Comparison of ENCODE assay signal across 24 cellular contexts in genomic region chr15:74763416-74763815, GRCh38. TPM values are rescaled to one million over a fixed set of nuclear protein-coding genes. Genes with fewer than 3 reads are reported as not detected.
DNase-seq lines count a peak whose midpoint lies in the region; ATAC-seq and TF ChIP-seq lines count a peak whose summit lies in the region.
"Had no signal": no experiment of that assay in that cellular context is flagged by ENCODE, and none has a peak within 500 bp of the region (broad histone marks: within the 10 kb centered on the region; RNA-seq: fewer than 3 reads in every experiment).

No MANE protein-coding gene starts in this region.

- intact Hi-C loops in mucosa of descending colon (cut with DNase I, micrococcal nuclease) = loop anchor here in 1 of 2 donors (10.0 kb wide), 1 partner anchor 389 kb away; no protein-coding TSS in a partner anchor

- no peaks in the 10 kb centered on the region for H3K9me3 ChIP-seq in endodermal cell (ENCODE audit: control insufficient read depth, low read length)
- H3K9me3 ChIP-seq in mucosa of descending colon = no peaks in the 10 kb centered on the region
- H3K9me3 ChIP-seq: gastroesophageal sphincter, prostate gland, transverse colon had no signal

- H3K4me1 ChIP-seq in endodermal cell (ENCODE audit: control insufficient read depth, insufficient read depth, low read length) (no peaks in the 10 kb centered on the region), mucosa of descending colon (ENCODE audit: low read depth) (no peaks in the 10 kb centered on the region)
- H3K4me1 ChIP-seq: prostate gland, transverse colon had no signal

- DNase-seq in DMS79 treated with DMSO at 0.1 percent for 48 hours (lab: John Stamatoyannopoulos, UW) (peak; percentile 25), NCI-H345 treated with DMSO at 0.1 percent for 48 hours (lab: John Stamatoyannopoulos, UW; ENCODE audit: unreplicated experiment) (peak; percentile 63), endodermal cell (peak; percentile 50), mucosa of descending colon (peak in 2 of 3 donors; percentile 23 to 54), nucleus accumbens (lab: John Stamatoyannopoulos, UW) (no peak), DMS114 treated with DMSO at 0.1 percent for 48 hours (lab: John Stamatoyannopoulos, UW; ENCODE audit: unreplicated experiment) (no peak)
- DNase-seq in activated naive CD4-positive, alpha-beta T cell treated with Interleukin-2 at 50 U/mL for 16 hours = no peak
- DNase-seq: activated naive CD4-positive, alpha-beta T cell treated with anti-CD3 and anti-CD28 coated beads, Interleukin-2, amount 50 U/mL, for 16 hours; activated T-cell treated with anti-CD3 and anti-CD28 coated beads, Interleukin-2, amount 50 U/mL, for 72 hours; anterior cingulate cortex; COR-L47; erythroblast; NCI-H1105 treated with DMSO at 0.1 percent for 48 hours; stimulated activated CD4-positive, alpha-beta T cell treated with anti-CD3 and anti-CD28 coated beads, Interleukin-2, amount 100 ng/mL, for 24 hours; SW 1271; transverse colon had no signal

- H3K4me3 Mint-ChIP-seq in endodermal cell = no peak overlapping the region
- H3K4me3 Mint-ChIP-seq: stimulated activated naive CD8-positive, alpha-beta T cell treated with anti-CD3 and anti-CD28 coated beads, Interleukin-15, Interleukin-2, amounts not matched to agents 100 ng/mL and 50 ng/mL, for 24 hours had no signal

- H3K36me3 Mint-ChIP-seq in endodermal cell (ENCODE audit: low read depth) = no peaks in the 10 kb centered on the region

- peaks cover 15% of the 10 kb centered on the region for H3K4me1 Mint-ChIP-seq in endodermal cell

- H3K27ac Mint-ChIP-seq in endodermal cell = no peak overlapping the region
- H3K27ac Mint-ChIP-seq: activated T-cell treated with anti-CD3 and anti-CD28 coated beads, Interleukin-2, amount 50 U/mL, for 72 hours; stimulated activated naive CD8-positive, alpha-beta T cell treated with anti-CD3 and anti-CD28 coated beads, Interleukin-15, Interleukin-2, amounts not matched to agents 100 ng/mL and 50 ng/mL, for 24 hours had no signal

- peak; percentile 32 for ATAC-seq in mucosa of descending colon
- ATAC-seq: gastroesophageal sphincter had no signal

- peaks cover 6% of the 10 kb centered on the region for H3K27me3 Mint-ChIP-seq in endodermal cell (ENCODE audit: insufficient read depth)
- H3K27me3 Mint-ChIP-seq: stimulated activated naive CD8-positive, alpha-beta T cell treated with anti-CD3 and anti-CD28 coated beads, Interleukin-15, Interleukin-2, amounts not matched to agents 100 ng/mL and 50 ng/mL, for 24 hours had no signal

- WGBS in endodermal cell (ENCODE audit: insufficient coverage in 1 of 2, insufficient read length in 1 of 2), 2 experiments = 89 to 91% methylated on average over 8 to 15 of the region's 15 CpGs

- H3K27ac ChIP-seq in endodermal cell (ENCODE audit: low read depth, low read length) = no peak overlapping the region
- H3K27ac ChIP-seq: prostate gland, transverse colon had no signal

- H3K9ac ChIP-seq in endodermal cell (ENCODE audit: extremely low read depth, low read length, poor library complexity, severe bottlenecking) = no peak overlapping the region

- H3K4me3 ChIP-seq in endodermal cell (ENCODE audit: low read length) (no peak overlapping the region), mucosa of descending colon (no peak overlapping the region)
- H3K4me3 ChIP-seq: gastroesophageal sphincter, prostate gland, transverse colon had no signal

- no peak for TF ChIP-seq CTCF in endodermal cell (conservative IDR thresholded peaks at IDR 0.05)
- no peak for TF ChIP-seq CTCF in mucosa of descending colon (IDR thresholded peaks at IDR 0.05)

- H3K9me3 Mint-ChIP-seq in endodermal cell = no peaks in the 10 kb centered on the region
- H3K9me3 Mint-ChIP-seq: activated T-cell treated with anti-CD3 and anti-CD28 coated beads, Interleukin-2, amount 50 U/mL, for 72 hours; stimulated activated naive CD8-positive, alpha-beta T cell treated with anti-CD3 and anti-CD28 coated beads, Interleukin-15, Interleukin-2, amounts not matched to agents 100 ng/mL and 50 ng/mL, for 24 hours had no signal

- H3K36me3 ChIP-seq in endodermal cell (ENCODE audit: control insufficient read depth, insufficient read depth, low read length) (no peaks in the 10 kb centered on the region), mucosa of descending colon (ENCODE audit: low read depth) (no peaks in the 10 kb centered on the region)
- H3K36me3 ChIP-seq: gastroesophageal sphincter, prostate gland, transverse colon had no signal

- H3K27me3 ChIP-seq in endodermal cell (ENCODE audit: control insufficient read depth, insufficient read depth, low read length, poor library complexity, severe bottlenecking) = no peaks in the 10 kb centered on the region

RNA-seq across cellular contexts. Expression of gene CYP1A2, which starts 14.8 kb away (rescaled TPM):
- total RNA-seq in endodermal cell (not detected), mucosa of descending colon (not detected)
- polyA plus RNA-seq in endodermal cell (2013, experiment 1 of 2) = not detected
- not detected for polyA plus RNA-seq in endodermal cell (2013, experiment 2 of 2)
- total RNA-seq: activated CD8-positive, alpha-beta memory T cell treated with anti-CD3 and anti-CD28 coated beads for 36 hours; activated T-cell treated with anti-CD3 and anti-CD28 coated beads, Interleukin-2, amount 50 U/mL, for 72 hours; gastroesophageal sphincter; mononuclear cell; Right ventricle myocardium inferior; skeletal muscle tissue; transverse colon had no signal
- polyA plus RNA-seq: neural cell had no signal

RNA-seq across cellular contexts. Expression of gene CSK, which starts 18.5 kb away (rescaled TPM):
- 10 to 100 TPM; 64.3 to 68.5 TPM for total RNA-seq in endodermal cell
- polyA plus RNA-seq in endodermal cell (2013, experiment 1 of 2) = 47.2 TPM
- 45.1 TPM for polyA plus RNA-seq in endodermal cell (2013, experiment 2 of 2)
- 100 to 1,000 TPM in 1 of 3 donors, 10 to 100 TPM in 2; 66.2 to 103 (median 90.5) TPM for total RNA-seq in mucosa of descending colon

RNA-seq across cellular contexts. Expression of gene CYP1A1, which starts 38.1 kb away (rescaled TPM):
- total RNA-seq in endodermal cell = not detected
- 0.21 TPM for polyA plus RNA-seq in endodermal cell (2013, experiment 1 of 2)
- polyA plus RNA-seq in endodermal cell (2013, experiment 2 of 2) = 0.21 TPM
- under 1 TPM in 2 of 3 donors, not detected in 1; 0.13 to 0.27 TPM for total RNA-seq in mucosa of descending colon
- total RNA-seq: mononuclear cell, skeletal muscle tissue had no signal

RNA-seq across cellular contexts. Expression of gene LMAN1L, which starts 49.2 kb away (rescaled TPM):
- total RNA-seq in endodermal cell = not detected
- not detected for polyA plus RNA-seq in endodermal cell (2013, experiment 1 of 2)
- polyA plus RNA-seq in endodermal cell (2013, experiment 2 of 2) = not detected
- under 1 TPM; 0.32 to 0.60 (median 0.55) TPM for total RNA-seq in mucosa of descending colon
- total RNA-seq: skeletal muscle tissue had no signal
- polyA plus RNA-seq: neural cell had no signal

Comparison
In these comparisons a context has a peak if more than half of its experiments do, and no peak if none do; other contexts are left out.
1. DNase-seq: peak in DMS79 treated with DMSO at 0.1 percent for 48 hours (single experiment), NCI-H345 treated with DMSO at 0.1 percent for 48 hours (single experiment), endodermal cell (single experiment) and mucosa of descending colon (2 of 3); none in nucleus accumbens (0 of 56), activated naive CD4-positive, alpha-beta T cell treated with Interleukin-2 at 50 U/mL for 16 hours (single experiment) and DMS114 treated with DMSO at 0.1 percent for 48 hours (single experiment).